1 cellular context compared by ENCODE assay signal in the genomic region with DNA sequence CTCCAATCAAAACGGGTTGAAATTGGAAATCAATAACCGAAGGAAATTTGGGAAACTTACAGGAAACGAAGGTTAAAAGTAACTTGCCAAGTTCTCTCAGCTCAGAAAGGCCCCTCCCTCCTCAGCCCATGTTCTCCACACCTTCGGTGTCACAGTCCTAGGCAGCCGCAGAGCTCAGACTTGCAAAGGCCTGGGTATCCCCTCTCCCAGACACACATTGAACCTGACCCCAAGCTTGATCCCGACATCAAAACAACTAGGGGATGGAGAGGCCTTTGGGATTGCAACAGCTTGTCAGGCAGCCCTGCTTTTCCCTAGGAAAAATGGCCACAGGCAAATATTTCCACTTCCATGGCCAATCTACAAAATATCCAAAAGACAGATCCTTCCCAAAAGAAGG.
TF ChIP-seq lines count a peak whose summit lies in the region.

No MANE protein-coding gene starts in this region.

TF ChIP-seq in SK-N-SH treated with all-trans-retinoic acid at 6 μM for 48 hours, 23 proteins besides CTCF, POLR2A, EP300 and RAD21 (continued from another document):
- TF ChIP-seq, protein P1, sequence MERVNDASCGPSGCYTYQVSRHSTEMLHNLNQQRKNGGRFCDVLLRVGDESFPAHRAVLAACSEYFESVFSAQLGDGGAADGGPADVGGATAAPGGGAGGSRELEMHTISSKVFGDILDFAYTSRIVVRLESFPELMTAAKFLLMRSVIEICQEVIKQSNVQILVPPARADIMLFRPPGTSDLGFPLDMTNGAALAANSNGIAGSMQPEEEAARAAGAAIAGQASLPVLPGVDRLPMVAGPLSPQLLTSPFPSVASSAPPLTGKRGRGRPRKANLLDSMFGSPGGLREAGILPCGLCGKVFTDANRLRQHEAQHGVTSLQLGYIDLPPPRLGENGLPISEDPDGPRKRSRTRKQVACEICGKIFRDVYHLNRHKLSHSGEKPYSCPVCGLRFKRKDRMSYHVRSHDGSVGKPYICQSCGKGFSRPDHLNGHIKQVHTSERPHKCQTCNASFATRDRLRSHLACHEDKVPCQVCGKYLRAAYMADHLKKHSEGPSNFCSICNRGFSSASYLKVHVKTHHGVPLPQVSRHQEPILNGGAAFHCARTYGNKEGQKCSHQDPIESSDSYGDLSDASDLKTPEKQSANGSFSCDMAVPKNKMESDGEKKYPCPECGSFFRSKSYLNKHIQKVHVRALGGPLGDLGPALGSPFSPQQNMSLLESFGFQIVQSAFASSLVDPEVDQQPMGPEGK (CRISPR knock-in tag; IDR thresholded peaks at IDR 0.05; ENCODE audit: borderline replicate concordance), result no peak
- TF ChIP-seq ZNF565 (CRISPR knock-in tag; conservative IDR thresholded peaks at IDR 0.05; ENCODE audit: low read depth), result no peak
- no peak for TF ChIP-seq TOX (CRISPR knock-in tag; IDR thresholded peaks at IDR 0.05; ENCODE audit: borderline replicate concordance)
- TF ChIP-seq ESRRG (CRISPR knock-in tag; IDR thresholded peaks at IDR 0.05), result no peak
- TF ChIP-seq ZNF8 (CRISPR knock-in tag; IDR thresholded peaks at IDR 0.05), result no peak
- no peak for TF ChIP-seq ZNF70 (CRISPR knock-in tag; IDR thresholded peaks at IDR 0.05)
